In the genomic region with DNA sequence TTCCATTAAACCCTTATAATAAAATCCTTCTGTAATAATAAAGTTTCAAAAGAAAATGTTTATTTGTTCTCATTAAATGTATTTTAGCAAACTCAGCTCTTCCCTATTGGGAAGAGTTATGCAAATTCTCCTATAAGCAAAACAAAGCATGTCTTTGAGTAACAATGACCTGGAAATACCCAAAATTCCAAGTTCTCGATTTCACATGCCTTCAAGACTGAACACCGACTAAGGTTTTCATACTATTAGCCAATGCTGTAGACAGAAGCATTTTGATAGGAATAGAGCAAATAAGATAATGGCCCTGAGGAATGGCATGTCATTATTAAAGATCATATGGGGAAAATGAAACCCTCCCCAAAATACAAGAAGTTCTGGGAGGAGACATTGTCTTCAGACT, we compare ENCODE assay signal across 1 cellular context.
A peak's percentile ranks its signal among the peaks of the same experiment; 100 is the strongest.
TF ChIP-seq lines count a peak whose summit lies in the region.

No MANE protein-coding gene starts in this region.

TF ChIP-seq in H1, 55 proteins besides CTCF, POLR2A, EP300 and RAD21:
- no peak for TF ChIP-seq SIX5 (IDR thresholded peaks at IDR 0.05; ENCODE audit: low read depth, low read length)
- TF ChIP-seq MAFK (IDR thresholded peaks at IDR 0.05; ENCODE audit: low read depth, low read length), result peak; percentile 17; the same call in 1 of the 2 replicates
- peak; percentile 15; the same call in 1 of the 2 replicates for TF ChIP-seq TEAD4 (IDR thresholded peaks at IDR 0.05; ENCODE audit: low read depth, low read length)
- TF ChIP-seq, protein P1, sequence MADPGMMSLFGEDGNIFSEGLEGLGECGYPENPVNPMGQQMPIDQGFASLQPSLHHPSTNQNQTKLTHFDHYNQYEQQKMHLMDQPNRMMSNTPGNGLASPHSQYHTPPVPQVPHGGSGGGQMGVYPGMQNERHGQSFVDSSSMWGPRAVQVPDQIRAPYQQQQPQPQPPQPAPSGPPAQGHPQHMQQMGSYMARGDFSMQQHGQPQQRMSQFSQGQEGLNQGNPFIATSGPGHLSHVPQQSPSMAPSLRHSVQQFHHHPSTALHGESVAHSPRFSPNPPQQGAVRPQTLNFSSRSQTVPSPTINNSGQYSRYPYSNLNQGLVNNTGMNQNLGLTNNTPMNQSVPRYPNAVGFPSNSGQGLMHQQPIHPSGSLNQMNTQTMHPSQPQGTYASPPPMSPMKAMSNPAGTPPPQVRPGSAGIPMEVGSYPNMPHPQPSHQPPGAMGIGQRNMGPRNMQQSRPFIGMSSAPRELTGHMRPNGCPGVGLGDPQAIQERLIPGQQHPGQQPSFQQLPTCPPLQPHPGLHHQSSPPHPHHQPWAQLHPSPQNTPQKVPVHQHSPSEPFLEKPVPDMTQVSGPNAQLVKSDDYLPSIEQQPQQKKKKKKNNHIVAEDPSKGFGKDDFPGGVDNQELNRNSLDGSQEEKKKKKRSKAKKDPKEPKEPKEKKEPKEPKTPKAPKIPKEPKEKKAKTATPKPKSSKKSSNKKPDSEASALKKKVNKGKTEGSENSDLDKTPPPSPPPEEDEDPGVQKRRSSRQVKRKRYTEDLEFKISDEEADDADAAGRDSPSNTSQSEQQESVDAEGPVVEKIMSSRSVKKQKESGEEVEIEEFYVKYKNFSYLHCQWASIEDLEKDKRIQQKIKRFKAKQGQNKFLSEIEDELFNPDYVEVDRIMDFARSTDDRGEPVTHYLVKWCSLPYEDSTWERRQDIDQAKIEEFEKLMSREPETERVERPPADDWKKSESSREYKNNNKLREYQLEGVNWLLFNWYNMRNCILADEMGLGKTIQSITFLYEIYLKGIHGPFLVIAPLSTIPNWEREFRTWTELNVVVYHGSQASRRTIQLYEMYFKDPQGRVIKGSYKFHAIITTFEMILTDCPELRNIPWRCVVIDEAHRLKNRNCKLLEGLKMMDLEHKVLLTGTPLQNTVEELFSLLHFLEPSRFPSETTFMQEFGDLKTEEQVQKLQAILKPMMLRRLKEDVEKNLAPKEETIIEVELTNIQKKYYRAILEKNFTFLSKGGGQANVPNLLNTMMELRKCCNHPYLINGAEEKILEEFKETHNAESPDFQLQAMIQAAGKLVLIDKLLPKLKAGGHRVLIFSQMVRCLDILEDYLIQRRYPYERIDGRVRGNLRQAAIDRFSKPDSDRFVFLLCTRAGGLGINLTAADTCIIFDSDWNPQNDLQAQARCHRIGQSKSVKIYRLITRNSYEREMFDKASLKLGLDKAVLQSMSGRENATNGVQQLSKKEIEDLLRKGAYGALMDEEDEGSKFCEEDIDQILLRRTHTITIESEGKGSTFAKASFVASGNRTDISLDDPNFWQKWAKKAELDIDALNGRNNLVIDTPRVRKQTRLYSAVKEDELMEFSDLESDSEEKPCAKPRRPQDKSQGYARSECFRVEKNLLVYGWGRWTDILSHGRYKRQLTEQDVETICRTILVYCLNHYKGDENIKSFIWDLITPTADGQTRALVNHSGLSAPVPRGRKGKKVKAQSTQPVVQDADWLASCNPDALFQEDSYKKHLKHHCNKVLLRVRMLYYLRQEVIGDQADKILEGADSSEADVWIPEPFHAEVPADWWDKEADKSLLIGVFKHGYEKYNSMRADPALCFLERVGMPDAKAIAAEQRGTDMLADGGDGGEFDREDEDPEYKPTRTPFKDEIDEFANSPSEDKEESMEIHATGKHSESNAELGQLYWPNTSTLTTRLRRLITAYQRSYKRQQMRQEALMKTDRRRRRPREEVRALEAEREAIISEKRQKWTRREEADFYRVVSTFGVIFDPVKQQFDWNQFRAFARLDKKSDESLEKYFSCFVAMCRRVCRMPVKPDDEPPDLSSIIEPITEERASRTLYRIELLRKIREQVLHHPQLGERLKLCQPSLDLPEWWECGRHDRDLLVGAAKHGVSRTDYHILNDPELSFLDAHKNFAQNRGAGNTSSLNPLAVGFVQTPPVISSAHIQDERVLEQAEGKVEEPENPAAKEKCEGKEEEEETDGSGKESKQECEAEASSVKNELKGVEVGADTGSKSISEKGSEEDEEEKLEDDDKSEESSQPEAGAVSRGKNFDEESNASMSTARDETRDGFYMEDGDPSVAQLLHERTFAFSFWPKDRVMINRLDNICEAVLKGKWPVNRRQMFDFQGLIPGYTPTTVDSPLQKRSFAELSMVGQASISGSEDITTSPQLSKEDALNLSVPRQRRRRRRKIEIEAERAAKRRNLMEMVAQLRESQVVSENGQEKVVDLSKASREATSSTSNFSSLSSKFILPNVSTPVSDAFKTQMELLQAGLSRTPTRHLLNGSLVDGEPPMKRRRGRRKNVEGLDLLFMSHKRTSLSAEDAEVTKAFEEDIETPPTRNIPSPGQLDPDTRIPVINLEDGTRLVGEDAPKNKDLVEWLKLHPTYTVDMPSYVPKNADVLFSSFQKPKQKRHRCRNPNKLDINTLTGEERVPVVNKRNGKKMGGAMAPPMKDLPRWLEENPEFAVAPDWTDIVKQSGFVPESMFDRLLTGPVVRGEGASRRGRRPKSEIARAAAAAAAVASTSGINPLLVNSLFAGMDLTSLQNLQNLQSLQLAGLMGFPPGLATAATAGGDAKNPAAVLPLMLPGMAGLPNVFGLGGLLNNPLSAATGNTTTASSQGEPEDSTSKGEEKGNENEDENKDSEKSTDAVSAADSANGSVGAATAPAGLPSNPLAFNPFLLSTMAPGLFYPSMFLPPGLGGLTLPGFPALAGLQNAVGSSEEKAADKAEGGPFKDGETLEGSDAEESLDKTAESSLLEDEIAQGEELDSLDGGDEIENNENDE (IDR thresholded peaks at IDR 0.05; ENCODE audit: insufficient replicate concordance, low read length), result peak; percentile 40
